Comparison of ENCODE assay signal across 6 cellular contexts in genomic region chr2:130192451-130192850, GRCh38. TPM values are rescaled to one million over a fixed set of nuclear protein-coding genes. Genes with fewer than 3 reads are reported as not detected.
"Had no signal": no experiment of that assay in that cellular context is flagged by ENCODE, and none has a peak within 500 bp of the region (broad histone marks: within the 10 kb centered on the region; RNA-seq: fewer than 3 reads in every experiment).

No MANE protein-coding gene starts in this region.

RNA-seq across cellular contexts. Expression of gene TUBA3E, which starts 5.8 kb away (rescaled TPM):
- total RNA-seq: HT-29, MCF 10A, NCI-H460, PC-9, Peyer's patch, SJSA1 had no signal

RNA-seq across cellular contexts. Expression of gene CCDC74B, which starts 47.5 kb away (rescaled TPM):
- total RNA-seq: MCF 10A had no signal
